ENCODE assay signal across 8 cellular contexts in the genomic region with DNA sequence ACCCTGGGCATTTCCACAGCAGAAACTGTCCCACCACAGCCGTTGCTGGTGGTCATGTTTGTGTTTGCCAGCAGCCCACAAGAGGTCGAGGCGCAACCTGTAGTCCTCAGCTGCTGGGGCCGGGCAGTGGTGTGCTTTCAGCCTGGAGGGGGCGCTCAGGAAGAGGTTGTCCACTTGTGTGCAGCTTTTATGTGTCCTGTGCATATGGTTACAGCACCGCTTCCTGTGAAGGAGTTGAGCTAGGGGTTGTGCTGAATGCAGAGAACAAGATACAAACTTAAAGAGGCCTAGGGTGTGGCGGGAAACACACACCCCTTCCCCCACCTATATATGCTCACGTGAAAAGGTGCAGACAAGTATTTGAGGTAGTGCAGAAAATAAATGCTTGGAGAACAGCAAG. TPM values are rescaled to one million over a fixed set of nuclear protein-coding genes. Genes with fewer than 3 reads are reported as not detected.
DNase-seq lines count a peak whose midpoint lies in the region; ATAC-seq and TF ChIP-seq lines count a peak whose summit lies in the region.

No MANE protein-coding gene starts in this region.

- DNase-seq in GM12864 (ENCODE audit: low read depth) (no peak), T-cell (peak; percentile 34 to 85 (median 68)), DMS153 (lab: John Stamatoyannopoulos, UW) (no peak), ureter (ENCODE audit: low spot score) (no peak)
- peak; percentile 78 for DNase-seq in activated naive CD8-positive, alpha-beta T cell treated with anti-CD3 and anti-CD28 coated beads, Interleukin-2, amount 10 ng/mL, durations not matched to agents 7 days and 5 days
- peak; percentile 42 for DNase-seq in stimulated activated CD4-positive, alpha-beta T cell treated with anti-CD3 and anti-CD28 coated beads, Interleukin-12 subunit alpha, Interleukin-12 subunit beta, amount 100 ng/mL, for 4 hours

- peak overlapping the region; percentile 90 for H3K27ac Mint-ChIP-seq in T-cell
- peak overlapping the region; percentile 89 for H3K27ac Mint-ChIP-seq in activated naive CD8-positive, alpha-beta T cell treated with anti-CD3 and anti-CD28 coated beads, Interleukin-2, amount 10 ng/mL, durations not matched to agents 7 days and 5 days

- peak overlapping the region in 2 of 3 donors; percentile 37 to 75 for H3K4me3 Mint-ChIP-seq in T-cell
- H3K4me3 Mint-ChIP-seq in activated naive CD8-positive, alpha-beta T cell treated with anti-CD3 and anti-CD28 coated beads, Interleukin-2, amount 10 ng/mL, durations not matched to agents 7 days and 5 days: peak overlapping the region; percentile 67

- TF ChIP-seq CTCF in GM12864 (IDR thresholded peaks at IDR 0.05; ENCODE audit: low read depth, low read length, missing control alignments): peak; percentile 25

- POLR2A ChIA-PET in T-cell (lab: Charles Lee): interaction anchor here in 1 of 2 donors (0.5 to 0.6 kb wide), 3 partner anchors 91 to 175 kb away, joined by 3 read pairs; no protein-coding TSS in a partner anchor
- POLR2A ChIA-PET in activated naive CD8-positive, alpha-beta T cell treated with anti-CD3 and anti-CD28 coated beads, Interleukin-2, amount 10 ng/mL, durations not matched to agents 7 days and 5 days (lab: Charles Lee): interaction anchor here (0.6 to 2.8 kb wide), 6 partner anchors 9 to 229 kb away, joined by 3 to 32 read pairs (median 4); partner anchors contain the start of gene PFKFB3

- H3K27me3 Mint-ChIP-seq in T-cell: no peaks in the 10 kb centered on the region
- H3K27me3 Mint-ChIP-seq in activated naive CD8-positive, alpha-beta T cell treated with anti-CD3 and anti-CD28 coated beads, Interleukin-2, amount 10 ng/mL, durations not matched to agents 7 days and 5 days: no peaks in the 10 kb centered on the region

- CTCF ChIA-PET in T-cell (lab: Charles Lee): interaction anchor here (0.5 to 1.6 kb wide), 18 partner anchors 10 to 434 kb away, joined by 3 to 27 read pairs (median 4); partner anchors contain the start of gene PFKFB3 (in 1 of the 2)

- H3K9me3 Mint-ChIP-seq in T-cell: no peaks in the 10 kb centered on the region
- H3K9me3 Mint-ChIP-seq in activated naive CD8-positive, alpha-beta T cell treated with anti-CD3 and anti-CD28 coated beads, Interleukin-2, amount 10 ng/mL, durations not matched to agents 7 days and 5 days: no peaks in the 10 kb centered on the region

- peaks cover 84 to 85% (median 84%) of the 10 kb centered on the region in 3 donors for H3K4me1 Mint-ChIP-seq in T-cell
- peaks cover 52% of the 10 kb centered on the region for H3K4me1 Mint-ChIP-seq in activated naive CD8-positive, alpha-beta T cell treated with anti-CD3 and anti-CD28 coated beads, Interleukin-2, amount 10 ng/mL, durations not matched to agents 7 days and 5 days

- no peak overlapping the region for H3K4me3 ChIP-seq in GM12864 (ENCODE audit: low read depth, low read length)

- peak; percentile 92 to 98 (median 96) for ATAC-seq in T-cell (replicated peaks in 1 of 4)
- peak; percentile 96 for ATAC-seq in activated naive CD8-positive, alpha-beta T cell treated with anti-CD3 and anti-CD28 coated beads, Interleukin-2, amount 10 ng/mL, durations not matched to agents 7 days and 5 days (ENCODE audit: low read depth)
- ATAC-seq in GM21528 (IDR thresholded peaks at IDR 0.05; ENCODE audit: low FRiP score, unreplicated experiment): no peak
- no peak for ATAC-seq in GM19452 (IDR thresholded peaks at IDR 0.05; ENCODE audit: unreplicated experiment)

- no peaks in the 10 kb centered on the region for H3K36me3 Mint-ChIP-seq in T-cell
- H3K36me3 Mint-ChIP-seq in activated naive CD8-positive, alpha-beta T cell treated with anti-CD3 and anti-CD28 coated beads, Interleukin-2, amount 10 ng/mL, durations not matched to agents 7 days and 5 days: peaks cover 16% of the 10 kb centered on the region

RNA-seq across cellular contexts. Expression of gene PFKFB3, which starts 29.5 kb away (rescaled TPM):
- 10 to 100 TPM; 48.7 to 99.2 (median 93.9) TPM for total RNA-seq in T-cell
- total RNA-seq in activated naive CD8-positive, alpha-beta T cell treated with anti-CD3 and anti-CD28 coated beads, Interleukin-2, amount 10 ng/mL, durations not matched to agents 7 days and 5 days: 10 to 100 TPM; 75.1 to 77.2 TPM
- 62.2 TPM for total RNA-seq in ureter

Comparison
In these comparisons a context has a peak if more than half of its experiments do, and no peak if none do; other contexts are left out.
1. DNase-seq: peak in T-cell (34 of 34), activated naive CD8-positive, alpha-beta T cell treated with anti-CD3 and anti-CD28 coated beads, Interleukin-2, amount 10 ng/mL, durations not matched to agents 7 days and 5 days (single experiment) and stimulated activated CD4-positive, alpha-beta T cell treated with anti-CD3 and anti-CD28 coated beads, Interleukin-12 subunit alpha, Interleukin-12 subunit beta, amount 100 ng/mL, for 4 hours (single experiment); none in GM12864 (single experiment), DMS153 (single experiment) and ureter (single experiment).
2. ATAC-seq: peak in T-cell (4 of 4) and activated naive CD8-positive, alpha-beta T cell treated with anti-CD3 and anti-CD28 coated beads, Interleukin-2, amount 10 ng/mL, durations not matched to agents 7 days and 5 days (single experiment); none in GM21528 (single experiment) and GM19452 (single experiment).